Comparison of ENCODE assay signal across 14 cellular contexts in the genomic region with DNA sequence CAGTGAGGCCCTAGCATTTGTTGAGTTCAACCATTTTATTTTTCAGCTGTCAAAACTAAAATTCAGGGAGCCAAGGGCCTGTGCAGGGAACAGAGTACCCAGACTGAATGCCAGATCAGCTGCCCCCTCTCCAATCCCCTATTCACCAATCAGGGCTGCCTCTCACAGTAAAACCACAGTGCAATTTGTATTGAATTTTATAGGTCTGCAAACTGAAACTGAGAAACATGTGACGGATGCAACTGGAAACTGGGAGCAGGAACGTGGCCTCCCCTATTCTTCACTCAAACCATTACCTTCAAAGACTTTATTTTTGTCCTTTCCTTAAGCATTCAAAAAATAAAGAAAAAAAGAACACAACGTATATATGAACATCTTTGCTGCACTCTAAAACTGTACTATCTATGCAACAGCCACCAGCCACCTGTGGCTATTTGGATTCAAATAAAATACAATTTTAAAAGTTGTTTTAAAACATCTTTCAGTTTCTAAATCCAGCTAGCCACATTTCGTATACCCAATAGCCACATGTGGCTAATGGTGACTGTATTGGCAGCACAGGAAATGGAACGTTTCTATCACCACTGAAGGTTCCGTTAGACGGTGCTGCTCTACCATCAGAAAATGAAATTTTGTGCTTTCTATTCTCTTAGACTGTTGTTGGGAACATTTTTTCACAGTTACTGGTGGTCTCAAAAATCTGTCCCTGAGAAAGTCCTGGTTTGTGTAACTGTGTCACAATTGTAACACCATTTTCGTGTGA.
"Had no signal": no experiment of that assay in that cellular context is flagged by ENCODE, and none has a peak within 500 bp of the region (broad histone marks: within the 10 kb centered on the region; RNA-seq: fewer than 3 reads in every experiment).

No MANE protein-coding gene starts in this region.

- H3K9me3 ChIP-seq: ascending aorta, breast epithelium, mucosa of descending colon had no signal

- H3K36me3 ChIP-seq: ascending aorta, breast epithelium had no signal

- H3K4me1 ChIP-seq: ascending aorta, breast epithelium had no signal

- H3K27me3 ChIP-seq: ascending aorta, breast epithelium had no signal

- ATAC-seq: activated CD8-positive, alpha-beta T cell treated with anti-CD3 and anti-CD28 coated beads, Interleukin-2, amount 10 ng/mL, durations not matched to agents 7 days and 5 days; left colon; mucosa of descending colon; naive thymus-derived CD4-positive, alpha-beta T cell; stimulated activated memory B cell treated with anti-CD40 and anti-IgM and Interleukin-4, amounts not matched to agents 10 μg/mL and 1 μg/mL and 100 μg/mL, for 72 hours had no signal

- DNase-seq: activated CD4-positive, alpha-beta T cell treated with anti-CD3 and anti-CD28 coated beads, Interleukin-2, amount 10 ng/mL, durations not matched to agents 24 days and 14 days; activated CD4-positive, CD25-positive, alpha-beta regulatory T cell; activated CD8-positive, alpha-beta T cell treated with anti-CD3 and anti-CD28 coated beads, Interleukin-2, amount 10 ng/mL, durations not matched to agents 7 days and 5 days; activated naive CD4-positive, alpha-beta T cell treated with Interleukin-2 at 50 U/mL for 16 hours; effector memory CD4-positive, alpha-beta T cell; head of caudate nucleus; left colon; mucosa of descending colon; naive thymus-derived CD4-positive, alpha-beta T cell had no signal

- H3K4me3 ChIP-seq: ascending aorta, breast epithelium, mucosa of descending colon had no signal

- FAIRE-seq: frontal cortex, islet of Langerhans had no signal

- H3K27ac ChIP-seq: ascending aorta, breast epithelium had no signal
